ENCODE assay signal across 10 cellular contexts in genomic region chr14:75257241-75257640, GRCh38. TPM values are rescaled to one million over a fixed set of nuclear protein-coding genes. Genes with fewer than 3 reads are reported as not detected.
DNase-seq lines count a peak whose midpoint lies in the region; ATAC-seq and TF ChIP-seq lines count a peak whose summit lies in the region.
"Had no signal": no experiment of that assay in that cellular context is flagged by ENCODE, and none has a peak within 500 bp of the region (broad histone marks: within the 10 kb centered on the region; RNA-seq: fewer than 3 reads in every experiment).

No MANE protein-coding gene starts in this region.

- H3K27me3 Mint-ChIP-seq in CD8-positive, alpha-beta T cell (ENCODE audit: low read depth) = no peaks in the 10 kb centered on the region

- WGBS in esophagus muscularis mucosa = 77% methylated on average over 3 of the region's 3 CpGs
- 47 to 61% (median 51%) methylated on average over 3 of the region's 3 CpGs for WGBS in psoas muscle, 3 donors

- H3K36me3 ChIP-seq in CD8-positive, alpha-beta T cell (ENCODE audit: insufficient read depth, low read length) = no peaks in the 10 kb centered on the region
- H3K36me3 ChIP-seq in PC-3 (ENCODE audit: low read depth, low read length) (no peaks in the 10 kb centered on the region), esophagus muscularis mucosa (no peaks in the 10 kb centered on the region), psoas muscle (ENCODE audit: insufficient read depth in 1 of 2, low read depth in 1 of 2) (no peaks in the 10 kb centered on the region)

- TF ChIP-seq CTCF in CD8-positive, alpha-beta T cell (IDR thresholded peaks at IDR 0.05) = no peak
- TF ChIP-seq CTCF in PC-3 (conservative IDR thresholded peaks at IDR 0.05; ENCODE audit: low read depth, low read length) = no peak
- TF ChIP-seq CTCF in esophagus muscularis mucosa (IDR thresholded peaks at IDR 0.05) = no peak
- TF ChIP-seq CTCF in psoas muscle (IDR thresholded peaks at IDR 0.05) = no peak

- H3K79me2 ChIP-seq in PC-3 (ENCODE audit: low read length) = no peaks in the 10 kb centered on the region

- no peaks in the 10 kb centered on the region for H4K20me1 ChIP-seq in PC-3 (ENCODE audit: low read length)

- peaks cover 22% of the 10 kb centered on the region for H3K4me1 ChIP-seq in CD8-positive, alpha-beta T cell (ENCODE audit: insufficient read depth, low read length)
- H3K4me1 ChIP-seq in PC-3 (ENCODE audit: insufficient read depth, low read length) (peaks cover 40% of the 10 kb centered on the region), esophagus muscularis mucosa (peaks cover 17 to 30% (median 27%) of the 10 kb centered on the region in 4 donors), psoas muscle (peaks cover 40% of the 10 kb centered on the region)

- TF ChIP-seq EP300 in esophagus muscularis mucosa (IDR thresholded peaks at IDR 0.05) = no peak

- H2AFZ ChIP-seq in PC-3 (ENCODE audit: low read length) = no peak overlapping the region

- no peak for ATAC-seq in CD8-positive, alpha-beta T cell
- peak; percentile 57 for ATAC-seq in PC-3
- peak in 1 of 4 donors; percentile 5 for ATAC-seq in psoas muscle

- H3K9me3 ChIP-seq in CD8-positive, alpha-beta T cell (ENCODE audit: low read length) = no peaks in the 10 kb centered on the region
- H3K9me3 ChIP-seq in PC-3 (ENCODE audit: low read length) = no peaks in the 10 kb centered on the region
- no peaks in the 10 kb centered on the region for H3K9me3 ChIP-seq in esophagus muscularis mucosa
- no peaks in the 10 kb centered on the region for H3K9me3 ChIP-seq in psoas muscle

- no peaks in the 10 kb centered on the region for H3K9me3 Mint-ChIP-seq in CD8-positive, alpha-beta T cell

- BruUV-seq in PC-3 (replicated peaks; lab: Mats Ljungman, UMichigan) = no TSS peak

- no peak overlapping the region for H3K27ac ChIP-seq in CD8-positive, alpha-beta T cell (ENCODE audit: low read depth, low read length)
- H3K27ac ChIP-seq in PC-3 (ENCODE audit: low read length) (peak overlapping the region; percentile 71), esophagus muscularis mucosa (replicated peaks in 1 of 4) (peak overlapping the region; percentile 87 to 93 (median 92)), psoas muscle (peak overlapping the region; percentile 95)

- no peaks in the 10 kb centered on the region for H3K27me3 ChIP-seq in CD8-positive, alpha-beta T cell (ENCODE audit: insufficient read depth, low read length)
- H3K27me3 ChIP-seq in PC-3 (ENCODE audit: low read length) (no peaks in the 10 kb centered on the region), esophagus muscularis mucosa (no peaks in the 10 kb centered on the region), psoas muscle (ENCODE audit: insufficient read depth in 3 of 3, low read length in 2 of 3) (no peaks in the 10 kb centered on the region)

- H3K36me3 Mint-ChIP-seq in CD8-positive, alpha-beta T cell = no peaks in the 10 kb centered on the region

- peak overlapping the region; percentile 25; the same call in 1 of the 2 replicates for H3K9ac ChIP-seq in PC-3 (ENCODE audit: low read length)

- no peak for DNase-seq in CD8-positive, alpha-beta T cell
- DNase-seq in PC-3 (peak; percentile 72), esophagus muscularis mucosa (ENCODE audit: extremely low spot score) (no peak), psoas muscle (no peak), cerebellum (ENCODE audit: low spot score) (no peak), NCI-H748 treated with DMSO at 0.1 percent for 48 hours (lab: John Stamatoyannopoulos, UW) (no peak), DMS53 treated with DMSO at 0.1 percent for 48 hours (lab: John Stamatoyannopoulos, UW; ENCODE audit: unreplicated experiment) (no peak)
- DNase-seq in activated T-cell treated with anti-CD3 and anti-CD28 coated beads, Interleukin-2, amount 50 U/mL, for 1 hour = no peak
- DNase-seq: NCI-H1436 treated with DMSO at 0.1 percent for 48 hours, RPMI8226 had no signal

- H3K4me3 Mint-ChIP-seq in CD8-positive, alpha-beta T cell = peak overlapping the region; percentile 39

- no peak for TF ChIP-seq POLR2A in esophagus muscularis mucosa (IDR thresholded peaks at IDR 0.05; ENCODE audit: low read depth)

- POLR2A ChIA-PET in CD8-positive, alpha-beta T cell (lab: Charles Lee) = no interaction called here
- POLR2A ChIA-PET in PC-3 (lab: Charles Lee; ENCODE audit: unreplicated experiment) = no interaction called here

- H3K4me3 ChIP-seq in CD8-positive, alpha-beta T cell (ENCODE audit: low read depth, low read length) = no peak overlapping the region
- H3K4me3 ChIP-seq in PC-3 (ENCODE audit: low read length) (no peak overlapping the region), esophagus muscularis mucosa (no peak overlapping the region), psoas muscle (no peak overlapping the region)

- peak overlapping the region; percentile 79 for H3K27ac Mint-ChIP-seq in CD8-positive, alpha-beta T cell

- no peaks in the 10 kb centered on the region for H3F3A ChIP-seq in PC-3 (ENCODE audit: low read length, unreplicated experiment)

- CTCF ChIA-PET in CD8-positive, alpha-beta T cell (lab: Charles Lee) = interaction anchor here (2.6 kb wide), 1 partner anchor 38 kb away, joined by 18 read pairs; no protein-coding TSS in a partner anchor
- CTCF ChIA-PET in PC-3 (lab: Charles Lee) = no interaction called here

- H3K4me1 Mint-ChIP-seq in CD8-positive, alpha-beta T cell (ENCODE audit: low read depth) = peaks cover 30% of the 10 kb centered on the region

- intact Hi-C loops in CD8-positive, alpha-beta T cell (cut with DNase I, micrococcal nuclease) = loop anchor here in 1 of 2 experiments (5.0 kb wide), 1 partner anchor 265 kb away; the partner anchor contains the start of gene BATF
- intact Hi-C loops in PC-3 (cut with micrococcal nuclease) = loop anchor here (2.0 kb wide), 1 partner anchor 80 kb away; the partner anchor contains the start of gene TMED10
- intact Hi-C loops in esophagus muscularis mucosa (cut with DNase I) = no loop called here
- intact Hi-C loops in psoas muscle (cut with DNase I) = loop anchor here in 1 of 2 donors (5.0 kb wide), 1 partner anchor 1840 kb away; the partner anchor contains the start of gene CIPC

- H3K9me2 ChIP-seq in PC-3 (replicated peaks; ENCODE audit: low read length) = no peaks in the 10 kb centered on the region

- H3K4me2 ChIP-seq in PC-3 (ENCODE audit: low read length) = peak overlapping the region; percentile 30

RNA-seq across cellular contexts. Expression of gene FOS, which starts 21.4 kb away (rescaled TPM):
- 1,000 to 10,000 TPM; 1,826 to 1,941 TPM for total RNA-seq in CD8-positive, alpha-beta T cell
- total RNA-seq in PC-3 (2014; rRNA removed) = 99.2 and 103 TPM in 2 replicates
- total RNA-seq in esophagus muscularis mucosa = 100 to 1,000 TPM in 2 of 4 donors, 10 to 100 TPM in 2; 68.6 to 695 (median 143) TPM
- total RNA-seq in psoas muscle = 100 to 1,000 TPM in 2 of 4 donors, 10 to 100 TPM in 2; 20.7 to 279 (median 95.1) TPM
- 10 to 100 TPM; 15.5 to 51.0 (median 33.8) TPM for polyA plus RNA-seq in psoas muscle
- total RNA-seq in cerebellum = 36.3 TPM
